In the genomic region with DNA sequence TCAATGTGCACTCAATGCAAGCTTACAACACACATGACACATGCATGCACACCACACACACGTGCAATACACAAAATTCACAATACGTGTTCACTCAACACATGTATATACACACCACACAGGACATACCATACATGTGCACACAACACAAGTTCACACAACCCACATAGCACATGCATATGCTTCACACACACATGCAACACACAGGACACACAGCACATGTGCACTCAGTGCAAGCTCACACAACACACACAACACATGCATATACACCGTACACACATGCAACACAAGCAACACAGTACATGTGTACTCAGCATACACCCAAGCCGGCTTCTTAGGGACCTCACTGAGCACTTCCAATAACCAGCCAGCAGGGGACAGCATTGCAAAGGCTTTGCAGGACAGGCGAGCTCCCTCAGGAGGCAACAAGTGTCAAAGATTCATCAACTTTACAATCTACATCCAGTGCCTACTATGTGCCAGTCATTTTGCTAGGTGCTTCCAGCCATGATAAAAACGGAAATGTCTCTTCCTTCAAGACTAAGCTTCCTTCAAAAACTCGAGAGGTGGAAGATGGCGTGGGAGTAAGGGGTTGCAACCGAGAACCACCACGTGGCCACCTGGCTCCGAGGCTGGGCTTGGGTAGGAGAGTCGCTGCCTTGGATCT, we compare ENCODE assay signal across 8 cellular contexts.
DNase-seq lines count a peak whose midpoint lies in the region; ATAC-seq and TF ChIP-seq lines count a peak whose summit lies in the region.

No MANE protein-coding gene starts in this region.

- no TSS peak for BruUV-seq in Panc1 (replicated peaks; lab: Mats Ljungman, UMichigan)

- no peaks in the 10 kb centered on the region for H3K27me3 ChIP-seq in Panc1 (ENCODE audit: control insufficient read depth, insufficient read depth, low read length)

- intact Hi-C loops in Panc1 (cut with micrococcal nuclease; ENCODE audit: unreplicated experiment) = no loop called here

- H3K4me1 ChIP-seq in Panc1 (ENCODE audit: control insufficient read depth, insufficient read depth, low read length) = peaks cover 9% of the 10 kb centered on the region; the same call in 1 of the 2 replicates

- peak; percentile 83 for DNase-seq in CD1c-positive myeloid dendritic cell (ENCODE audit: extremely low spot score)
- peak; percentile 57 for DNase-seq in GM19240 (ENCODE audit: insufficient read length, low spot score)
- DNase-seq in HK-2 (ENCODE audit: unreplicated experiment) = peak; percentile 61
- DNase-seq in Panc1 (ENCODE audit: low read depth, low spot score) = peak; percentile 80
- DNase-seq in activated T-cell treated with anti-CD3 and anti-CD28 coated beads, Interleukin-2, amount 50 U/mL, for 24 hours = peak; percentile 76
- DNase-seq in fibroblast of mammary gland (ENCODE audit: low read depth) = peak; percentile 87
- peak; percentile 83 for DNase-seq in neural crest cell (ENCODE audit: low read depth, low spot score)
- DNase-seq in stimulated activated naive CD8-positive, alpha-beta T cell treated with anti-CD3 and anti-CD28 coated beads, Interleukin-15, amount 100 ng/mL, for 72 hours = peak; percentile 64 to 74

- peaks cover 69% of the 10 kb centered on the region for H3K27me3 Mint-ChIP-seq in activated T-cell treated with anti-CD3 and anti-CD28 coated beads, Interleukin-2, amount 50 U/mL, for 24 hours
- H3K27me3 Mint-ChIP-seq in neural crest cell (ENCODE audit: low read depth) = no peaks in the 10 kb centered on the region
- H3K27me3 Mint-ChIP-seq in stimulated activated naive CD8-positive, alpha-beta T cell treated with anti-CD3 and anti-CD28 coated beads, Interleukin-15, amount 100 ng/mL, for 72 hours = peaks cover 77% of the 10 kb centered on the region

- ATAC-seq in Panc1 = peak; percentile 82
- peak; percentile 81 for ATAC-seq in stimulated activated naive CD8-positive, alpha-beta T cell treated with anti-CD3 and anti-CD28 coated beads, Interleukin-15, amount 100 ng/mL, for 72 hours

- H3K4me1 Mint-ChIP-seq in activated T-cell treated with anti-CD3 and anti-CD28 coated beads, Interleukin-2, amount 50 U/mL, for 24 hours (ENCODE audit: low read depth) = peaks cover 12% of the 10 kb centered on the region
- H3K4me1 Mint-ChIP-seq in neural crest cell = peaks cover 13% of the 10 kb centered on the region
- H3K4me1 Mint-ChIP-seq in stimulated activated naive CD8-positive, alpha-beta T cell treated with anti-CD3 and anti-CD28 coated beads, Interleukin-15, amount 100 ng/mL, for 72 hours = peaks cover 10% of the 10 kb centered on the region

- no peak overlapping the region for H3K4me3 Mint-ChIP-seq in activated T-cell treated with anti-CD3 and anti-CD28 coated beads, Interleukin-2, amount 50 U/mL, for 24 hours
- H3K4me3 Mint-ChIP-seq in neural crest cell = no peak overlapping the region
- no peak overlapping the region for H3K4me3 Mint-ChIP-seq in stimulated activated naive CD8-positive, alpha-beta T cell treated with anti-CD3 and anti-CD28 coated beads, Interleukin-15, amount 100 ng/mL, for 72 hours

- H3K4me3 ChIP-seq in Panc1 (ENCODE audit: low read depth in 2 of 2, low read length in 2 of 2) (no peak overlapping the region), fibroblast of mammary gland (ENCODE audit: control insufficient read depth, low read depth, low read length) (no peak overlapping the region)

- no peak overlapping the region for H3K27ac Mint-ChIP-seq in activated T-cell treated with anti-CD3 and anti-CD28 coated beads, Interleukin-2, amount 50 U/mL, for 24 hours
- no peak overlapping the region for H3K27ac Mint-ChIP-seq in neural crest cell (ENCODE audit: unreplicated experiment)
- no peak overlapping the region for H3K27ac Mint-ChIP-seq in stimulated activated naive CD8-positive, alpha-beta T cell treated with anti-CD3 and anti-CD28 coated beads, Interleukin-15, amount 100 ng/mL, for 72 hours

- no peaks in the 10 kb centered on the region for H3K36me3 ChIP-seq in Panc1 (ENCODE audit: control insufficient read depth, insufficient read depth, low read length)

- H3K9me3 Mint-ChIP-seq in activated T-cell treated with anti-CD3 and anti-CD28 coated beads, Interleukin-2, amount 50 U/mL, for 24 hours = no peaks in the 10 kb centered on the region
- no peaks in the 10 kb centered on the region for H3K9me3 Mint-ChIP-seq in neural crest cell
- H3K9me3 Mint-ChIP-seq in stimulated activated naive CD8-positive, alpha-beta T cell treated with anti-CD3 and anti-CD28 coated beads, Interleukin-15, amount 100 ng/mL, for 72 hours = no peaks in the 10 kb centered on the region

- in situ Hi-C loops in Panc1 (cut with HindIII; ENCODE audit: low pct_unique_long_range_greater_than_20kb, low sequenced_read_pairs) = no loop called here

- CTCF ChIA-PET in Panc1 (lab: Charles Lee) = interaction anchor here (0.8 to 0.9 kb wide), 2 partner anchors 188 to 361 kb away, joined by 4 read pairs; no protein-coding TSS in a partner anchor

- no peaks in the 10 kb centered on the region for H3K9me3 ChIP-seq in Panc1 (ENCODE audit: control insufficient read depth, insufficient read depth, low read depth, low read length)

- H3K36me3 Mint-ChIP-seq in activated T-cell treated with anti-CD3 and anti-CD28 coated beads, Interleukin-2, amount 50 U/mL, for 24 hours (ENCODE audit: low read depth) = no peaks in the 10 kb centered on the region
- no peaks in the 10 kb centered on the region for H3K36me3 Mint-ChIP-seq in neural crest cell (ENCODE audit: low read depth)

- POLR2A ChIA-PET in Panc1 (lab: Charles Lee) = no interaction called here

- TF ChIP-seq CTCF in Panc1 (IDR thresholded peaks at IDR 0.05) = peak; percentile 97
- TF ChIP-seq CTCF in fibroblast of mammary gland (conservative IDR thresholded peaks at IDR 0.05; ENCODE audit: control insufficient read depth, insufficient read depth, low read depth, low read length) = peak; percentile 100
- peak; percentile 91 for TF ChIP-seq CTCF in neural crest cell (conservative IDR thresholded peaks at IDR 0.05)

- no peak overlapping the region for H3K27ac ChIP-seq in Panc1 (ENCODE audit: low read length)
